19 cellular contexts compared by ENCODE assay signal in the genomic region with DNA sequence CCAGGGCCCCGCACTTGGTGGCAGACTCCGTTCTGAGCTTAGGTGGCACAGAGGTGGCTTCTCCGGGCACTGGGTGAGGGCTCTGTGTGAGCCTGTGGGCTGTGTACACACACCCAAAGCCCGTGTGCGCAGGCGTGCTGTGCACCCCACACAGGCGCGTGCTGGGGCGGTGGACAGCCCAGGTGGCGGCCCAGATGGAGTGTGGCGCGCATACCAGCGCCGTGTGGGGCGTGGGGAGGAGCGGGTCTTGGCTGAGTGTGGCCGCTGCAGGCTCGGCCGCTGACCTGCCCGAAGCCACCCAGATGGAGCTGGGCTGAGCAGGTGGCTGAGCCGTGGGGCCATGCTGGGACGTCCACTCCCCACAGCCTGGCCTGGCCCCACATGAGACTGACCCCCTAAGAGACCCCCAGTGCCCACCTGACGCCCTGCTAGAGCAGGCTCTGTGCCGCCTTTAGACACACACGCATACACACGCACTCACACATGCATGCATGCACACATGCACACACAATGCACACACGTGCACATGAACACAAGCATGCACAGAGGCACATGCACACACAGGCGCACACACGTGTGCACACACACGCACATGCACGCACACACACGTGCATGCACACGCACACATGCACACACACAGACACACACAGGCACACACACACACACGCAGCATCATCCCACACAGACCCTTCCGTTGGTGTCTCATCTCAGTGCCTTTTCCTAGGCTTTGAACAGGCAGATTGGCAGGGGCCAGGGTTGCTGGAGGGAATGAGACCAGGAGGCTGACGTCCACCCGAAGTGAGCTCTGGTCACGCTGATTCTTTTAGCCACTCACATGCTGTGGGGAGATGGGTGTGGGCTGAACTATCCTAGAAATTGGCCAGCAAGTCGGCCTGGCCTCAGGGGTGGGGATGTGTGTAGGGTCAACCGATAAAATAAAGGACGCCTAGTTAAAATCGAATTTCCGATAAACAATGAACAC. TPM values are rescaled to one million over a fixed set of nuclear protein-coding genes. Genes with fewer than 3 reads are reported as not detected.
A peak's percentile ranks its signal among the peaks of the same experiment; 100 is the strongest.
DNase-seq lines count a peak whose midpoint lies in the region; FAIRE-seq and TF ChIP-seq lines count a peak whose summit lies in the region.
"Had no signal": no experiment of that assay in that cellular context is flagged by ENCODE, and none has a peak within 500 bp of the region (broad histone marks: within the 10 kb centered on the region; RNA-seq: fewer than 3 reads in every experiment).

No MANE protein-coding gene starts in this region.

- no peak overlapping the region for H3K4me3 ChIP-seq in neural progenitor cell
- H3K4me3 ChIP-seq: A549, GM23338 had no signal

- H3K9me3 Mint-ChIP-seq in neural progenitor cell = peaks cover 2% of the 10 kb centered on the region
- H3K9me3 Mint-ChIP-seq: GM23338, HFFc6 had no signal

- peak overlapping the region; percentile 27 for H3K27ac Mint-ChIP-seq in neural progenitor cell
- H3K27ac Mint-ChIP-seq: GM23338, HFFc6 had no signal

- peaks cover 22% of the 10 kb centered on the region for H3K27me3 Mint-ChIP-seq in neural progenitor cell (ENCODE audit: insufficient read depth, low read depth)

- H3K4me2 ChIP-seq in neural progenitor cell = no peak overlapping the region
- H3K4me2 ChIP-seq: A549, GM23338 had no signal

- H3K4me1 ChIP-seq in neural progenitor cell = peaks cover 11% of the 10 kb centered on the region

- no peaks in the 10 kb centered on the region for H3K36me3 Mint-ChIP-seq in neural progenitor cell
- H3K36me3 Mint-ChIP-seq: CD14-positive monocyte had no signal

- H2AFZ ChIP-seq in neural progenitor cell (replicated peaks) = no peak overlapping the region
- H2AFZ ChIP-seq: GM23338 had no signal

- H3K36me3 ChIP-seq in neural progenitor cell = no peaks in the 10 kb centered on the region

- H4K20me1 ChIP-seq in neural progenitor cell (ENCODE audit: low read depth) = peaks cover 10% of the 10 kb centered on the region

- H3K79me2 ChIP-seq in neural progenitor cell (ENCODE audit: low read depth) = no peaks in the 10 kb centered on the region

- DNase-seq in NCI-H524 (lab: John Stamatoyannopoulos, UW) (peak; percentile 31 to 64), NCI-H524 treated with DMSO at 0.1 percent for 48 hours (lab: John Stamatoyannopoulos, UW) (no peak), HTR-8/SVneo (ENCODE audit: insufficient read length, low spot score) (no peak), cerebellum (ENCODE audit: low spot score) (peak; percentile 80), neural progenitor cell (ENCODE audit: low spot score) (no peak), NCI-H1048 (lab: John Stamatoyannopoulos, UW) (no peak), LoVo (ENCODE audit: low spot score) (no peak)
- no peak for DNase-seq in stimulated activated CD4-positive, alpha-beta T cell treated with anti-CD3 and anti-CD28 coated beads, Interleukin-2, amount 100 ng/mL, for 48 hours
- DNase-seq: DND-41, GF-D8, HFFc6, NCI-H1092, NCI-H187 treated with DMSO at 0.1 percent for 48 hours, NCI-H510A treated with DMSO at 0.1 percent for 48 hours, PC-3 had no signal

- H3K27ac ChIP-seq in neural progenitor cell = no peak overlapping the region
- H3K27ac ChIP-seq: A549 had no signal

- peaks cover 19% of the 10 kb centered on the region for H3K4me1 Mint-ChIP-seq in neural progenitor cell
- H3K4me1 Mint-ChIP-seq: GM23338 had no signal

- peaks cover 68% of the 10 kb centered on the region for H3K27me3 ChIP-seq in neural progenitor cell

- H3K9ac ChIP-seq in neural progenitor cell = no peak overlapping the region

- no peak overlapping the region for H3K4me3 Mint-ChIP-seq in neural progenitor cell
- H3K4me3 Mint-ChIP-seq: GM23338, HFFc6 had no signal

- H3K9me3 ChIP-seq in neural progenitor cell (ENCODE audit: low read depth) = no peaks in the 10 kb centered on the region
- H3K9me3 ChIP-seq: A549 had no signal

- H3F3A ChIP-seq in neural progenitor cell (ENCODE audit: low read depth) = peaks cover 8% of the 10 kb centered on the region

- FAIRE-seq in HTR-8/SVneo (lab: Jason Lieb, UNC) = peak; percentile 86
- FAIRE-seq: A549 had no signal

- no peak for TF ChIP-seq CTCF in neural progenitor cell (IDR thresholded peaks at IDR 0.05)

RNA-seq across cellular contexts. Expression of gene PRR35, which starts 2.1 kb away (rescaled TPM):
- total RNA-seq in cerebellum (2.7 TPM), neural progenitor cell (ENCODE audit: low replicate concordance) (not detected in 2 replicates)
- total RNA-seq: HFFc6, PC-3, SK-MEL-5 had no signal

RNA-seq across cellular contexts. Expression of gene NHLRC4, which starts 4.6 kb away (rescaled TPM):
- total RNA-seq in cerebellum (0.27 TPM), neural progenitor cell (ENCODE audit: low replicate concordance) (0.28 TPM in 1 of 2 replicates, not detected in the other)

RNA-seq across cellular contexts. Expression of gene PIGQ, which starts 7.5 kb away (rescaled TPM):
- 28.9 TPM for total RNA-seq in cerebellum
- 16.1 and 60.7 TPM in 2 replicates for total RNA-seq in neural progenitor cell (ENCODE audit: low replicate concordance)

RNA-seq across cellular contexts. Expression of gene RAB40C, which starts 27.6 kb away (rescaled TPM):
- total RNA-seq in cerebellum (15.9 TPM), neural progenitor cell (ENCODE audit: low replicate concordance) (6.0 and 30.0 TPM in 2 replicates)

RNA-seq across cellular contexts. Expression of gene CAPN15, which starts 34.7 kb away (rescaled TPM):
- total RNA-seq in cerebellum (17.0 TPM), neural progenitor cell (ENCODE audit: low replicate concordance) (6.8 and 41.0 TPM in 2 replicates)

Comparison
In these comparisons a context has a peak if more than half of its experiments do, and no peak if none do; other contexts are left out.
1. DNase-seq: peak in NCI-H524 (2 of 2) and cerebellum (single experiment); none in NCI-H524 treated with DMSO at 0.1 percent for 48 hours (single experiment), HTR-8/SVneo (single experiment), neural progenitor cell (single experiment), NCI-H1048 (single experiment), stimulated activated CD4-positive, alpha-beta T cell treated with anti-CD3 and anti-CD28 coated beads, Interleukin-2, amount 100 ng/mL, for 48 hours (0 of 2) and LoVo (single experiment).